1 cellular context compared by ENCODE assay signal in genomic region chr16:559411-560207, GRCh38.
A peak's percentile ranks its signal among the peaks of the same experiment; 100 is the strongest.
TF ChIP-seq lines count a peak whose summit lies in the region.

No MANE protein-coding gene starts in this region.

TF ChIP-seq in neural cell, 6 proteins besides CTCF, POLR2A, EP300 and RAD21:
- TF ChIP-seq TAF1 (IDR thresholded peaks at IDR 0.05; ENCODE audit: low read depth) = no peak
- TF ChIP-seq EZH2 (IDR thresholded peaks at IDR 0.05; ENCODE audit: borderline replicate concordance, insufficient read depth, low read length, poor library complexity, severe bottlenecking) = peak; percentile 56
